In genomic region chr17:70521821-70522256, GRCh38 we compare ENCODE assay signal across 14 cellular contexts.
A peak's percentile ranks its signal among the peaks of the same experiment; 100 is the strongest.
DNase-seq lines count a peak whose midpoint lies in the region; ATAC-seq, FAIRE-seq and TF ChIP-seq lines count a peak whose summit lies in the region.
"Had no signal": no experiment of that assay in that cellular context is flagged by ENCODE, and none has a peak within 500 bp of the region (broad histone marks: within the 10 kb centered on the region; RNA-seq: fewer than 3 reads in every experiment).

No MANE protein-coding gene starts in this region.

- H3K36me3 ChIP-seq in endothelial cell of umbilical vein (ENCODE audit: control insufficient read depth in 2 of 2, extremely low read depth in 1 of 2, insufficient read depth in 2 of 2, low read length in 2 of 2) (no peaks in the 10 kb centered on the region), GM23248 (ENCODE audit: low read depth) (no peaks in the 10 kb centered on the region)

- no peak overlapping the region for H3K4me3 ChIP-seq in endothelial cell of umbilical vein (replicated peaks in 1 of 3; ENCODE audit: insufficient read depth in 1 of 3, low read depth in 1 of 3, low read length in 3 of 3)
- H3K4me3 ChIP-seq in GM23248, result no peak overlapping the region

- peaks cover 9% of the 10 kb centered on the region for H3K4me1 Mint-ChIP-seq in nephron

- dilution Hi-C loops in endothelial cell of umbilical vein (cut with MboI; ENCODE audit: extremely low pct_ligation_motif_present, low sequenced_read_pairs), result no loop called here

- no peaks in the 10 kb centered on the region for H3K27me3 Mint-ChIP-seq in nephron (ENCODE audit: low read depth)

- peak overlapping the region in 1 of 3 experiments; percentile 23 for H3K4me3 Mint-ChIP-seq in nephron

- TF ChIP-seq POLR2A in endothelial cell of umbilical vein (IDR thresholded peaks at IDR 0.05; ENCODE audit: low read depth, low read length), result no peak

- H3K4me1 ChIP-seq in endothelial cell of umbilical vein (ENCODE audit: control insufficient read depth, extremely low read depth, insufficient read depth, low read length), result peaks cover 2% of the 10 kb centered on the region
- no peaks in the 10 kb centered on the region for H3K4me1 ChIP-seq in GM23248 (ENCODE audit: insufficient read depth)

- peak overlapping the region in 2 of 3 experiments; percentile 31 to 37 for H3K27ac Mint-ChIP-seq in nephron

- no TSS peak for BruUV-seq in endothelial cell of umbilical vein (replicated peaks; lab: Mats Ljungman, UMichigan)

- H3K9me2 ChIP-seq in GM23248 (ENCODE audit: insufficient read depth), result no peaks in the 10 kb centered on the region

- H3K9me3 ChIP-seq in endothelial cell of umbilical vein (replicated peaks; ENCODE audit: control insufficient read depth, insufficient read depth, low read length) (no peaks in the 10 kb centered on the region), GM23248 (ENCODE audit: low read depth) (no peaks in the 10 kb centered on the region)

- no peak for TF ChIP-seq CTCF in endothelial cell of umbilical vein (IDR thresholded peaks at IDR 0.05; ENCODE audit: extremely low read depth in 1 of 2, insufficient read depth in 1 of 2, low read depth in 1 of 2, low read length in 2 of 2)
- no peak for TF ChIP-seq CTCF in nephron (IDR thresholded peaks at IDR 0.05; ENCODE audit: unreplicated experiment in 3 of 3)

- no peak overlapping the region for H3K27ac ChIP-seq in endothelial cell of umbilical vein (ENCODE audit: insufficient read depth, low read depth, low read length)
- no peak overlapping the region for H3K27ac ChIP-seq in GM23248

- WGBS in GM23248 (ENCODE audit: low coverage in 1 of 2, low lambda C conversion rate in 2 of 2, missing lambda C conversion rate in 2 of 2), 2 experiments, result 36% methylated on average over 3 of the region's 3 CpGs

- H2AFZ ChIP-seq in endothelial cell of umbilical vein (ENCODE audit: low read depth, low read length) (no peak overlapping the region), GM23248 (no peak overlapping the region)

- H3F3A ChIP-seq in GM23248 (ENCODE audit: insufficient read depth), result no peaks in the 10 kb centered on the region

- H3K4me2 ChIP-seq in endothelial cell of umbilical vein (ENCODE audit: insufficient read depth, low read length) (no peak overlapping the region), GM23248 (ENCODE audit: unreplicated experiment) (no peak overlapping the region)

- in situ Hi-C loops in GM23248 (cut with MboI), result no loop called here

- H3K36me3 Mint-ChIP-seq in nephron (ENCODE audit: low read depth), result no peaks in the 10 kb centered on the region

- POLR2A ChIA-PET in endothelial cell of umbilical vein (lab: Charles Lee), result no interaction called here

- CTCF ChIA-PET in endothelial cell of umbilical vein (lab: Charles Lee), result interaction anchor here (1.0 to 1.4 kb wide), 4 partner anchors 31 to 915 kb away, joined by 3 read pairs; no protein-coding TSS in a partner anchor

- peak; percentile 54 for DNase-seq in DMS153 (lab: John Stamatoyannopoulos, UW)
- peak; percentile 36 for DNase-seq in NCI-H69 (lab: John Stamatoyannopoulos, UW)
- DNase-seq in endothelial cell of umbilical vein (ENCODE audit: low read depth, low spot score), result peak; percentile 72
- DNase-seq in GM19238 (ENCODE audit: insufficient read length, low spot score), result no peak
- DNase-seq in GM23248, result no peak
- DNase-seq in LoVo (ENCODE audit: low spot score), result no peak
- DNase-seq: AML-193; effector CD8-positive, alpha-beta T cell; GDM1; NCI-H1048; stimulated activated CD4-positive, alpha-beta T cell treated with anti-CD3 and anti-CD28 coated beads, Interleukin-12 subunit alpha, Interleukin-12 subunit beta, amount 100 ng/mL, for 4 hours; T1000 had no signal

- H3K27me3 ChIP-seq in endothelial cell of umbilical vein (ENCODE audit: control insufficient read depth in 2 of 2, insufficient read depth in 2 of 2, low read length in 2 of 2) (no peaks in the 10 kb centered on the region), GM23248 (replicated peaks; ENCODE audit: insufficient read depth) (no peaks in the 10 kb centered on the region; the same call in 1 of the 2 replicates)

- no peak for FAIRE-seq in endothelial cell of umbilical vein (lab: Jason Lieb, UNC)

- intact Hi-C loops in endothelial cell of umbilical vein (cut with micrococcal nuclease), result no loop called here

- H3K9me3 Mint-ChIP-seq in nephron, result no peaks in the 10 kb centered on the region

- no peak for ATAC-seq in HG03108 (IDR thresholded peaks at IDR 0.05; ENCODE audit: unreplicated experiment)

- H3K9me1 ChIP-seq in endothelial cell of umbilical vein (replicated peaks; ENCODE audit: control insufficient read depth, extremely low read depth, insufficient read depth, low read length), result no peaks in the 10 kb centered on the region

- H3K9ac ChIP-seq in endothelial cell of umbilical vein (replicated peaks; ENCODE audit: extremely low read depth, insufficient read depth, low read length) (no peak overlapping the region), GM23248 (no peak overlapping the region)

- H4K20me1 ChIP-seq in endothelial cell of umbilical vein (replicated peaks; ENCODE audit: control insufficient read depth, extremely low read depth, insufficient read depth, low read length) (no peaks in the 10 kb centered on the region), GM23248 (ENCODE audit: insufficient read depth) (no peaks in the 10 kb centered on the region)

- no peaks in the 10 kb centered on the region for H3K79me2 ChIP-seq in endothelial cell of umbilical vein (ENCODE audit: control insufficient read depth, insufficient read depth, low read length)
- H3K79me2 ChIP-seq in GM23248 (ENCODE audit: insufficient read depth), result no peaks in the 10 kb centered on the region

TF ChIP-seq in endothelial cell of umbilical vein, 7 proteins besides CTCF, POLR2A, EP300 and RAD21:
- TF ChIP-seq GATA2 (IDR thresholded peaks at IDR 0.05; ENCODE audit: insufficient read depth, insufficient read length, low read depth, low read length), result no peak

Comparison
In these comparisons a context has a peak if more than half of its experiments do, and no peak if none do; other contexts are left out.
1. DNase-seq: peak in DMS153 (single experiment), NCI-H69 (single experiment) and endothelial cell of umbilical vein (single experiment); none in GM19238 (single experiment), GM23248 (single experiment) and LoVo (single experiment).